In the genomic region with DNA sequence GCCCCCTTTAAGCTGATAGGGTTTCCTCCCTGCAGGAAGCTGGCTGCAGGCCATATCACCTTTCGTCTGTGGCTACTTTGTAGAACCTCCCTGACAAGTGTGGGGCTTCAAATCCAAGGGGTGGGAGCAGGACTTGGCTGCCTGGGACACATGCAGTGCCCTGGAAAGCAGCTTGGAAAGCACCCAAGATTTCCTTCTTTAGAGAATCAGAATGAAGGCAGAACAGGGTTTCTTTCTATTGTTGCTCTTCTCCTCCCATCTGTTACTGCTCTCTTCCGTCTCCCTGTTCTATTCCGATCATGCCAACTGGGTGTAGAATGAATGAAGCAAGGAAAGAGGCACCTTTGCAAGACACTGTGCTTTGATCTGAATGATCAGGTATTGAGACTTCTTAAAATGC, we compare ENCODE assay signal across 25 cellular contexts.
"Had no signal": no experiment of that assay in that cellular context is flagged by ENCODE, and none has a peak within 500 bp of the region (broad histone marks: within the 10 kb centered on the region; RNA-seq: fewer than 3 reads in every experiment).

No MANE protein-coding gene starts in this region.

- H3K27me3 ChIP-seq: ascending aorta, body of pancreas had no signal

- ATAC-seq: activated naive CD4-positive, alpha-beta T cell treated with anti-CD3 and anti-CD28 coated beads, Interleukin-2, amount 50 U/mL, for 72 hours; activated naive CD8-positive, alpha-beta T cell treated with anti-CD3 and anti-CD28 coated beads, Interleukin-2, amount 50 U/mL, for 24 hours; activated T-cell treated with anti-CD3 and anti-CD28 coated beads, Interleukin-2, amount 50 U/mL, for 4 hours; body of pancreas had no signal

- H3K4me1 ChIP-seq: ascending aorta, body of pancreas had no signal

- DNase-seq: activated CD4-positive, alpha-beta memory T cell treated with anti-CD3 and anti-CD28 coated beads for 36 hours; activated CD4-positive, alpha-beta T cell treated with anti-CD3 and anti-CD28 coated beads, Interleukin-2, amount 10 ng/mL, durations not matched to agents 7 days and 5 days; activated CD4-positive, CD25-positive, alpha-beta regulatory T cell; activated CD8-positive, alpha-beta memory T cell treated with anti-CD3 and anti-CD28 coated beads for 24 hours; activated effector memory CD4-positive, alpha-beta T cell treated with anti-CD3 and anti-CD28 coated beads, Interleukin-2, amount 50 U/mL, for 16 hours; activated naive CD4-positive, alpha-beta T cell treated with Interleukin-2 at 50 U/mL for 16 hours; activated naive CD8-positive, alpha-beta T cell treated with anti-CD3 and anti-CD28 coated beads, Interleukin-2, amount 50 U/mL, for 24 hours; activated T-cell treated with anti-CD3 and anti-CD28 coated beads, Interleukin-2, amount 50 U/mL, for 4 hours; amniotic stem cell; body of pancreas; MV-4-11; NCI-H1105 treated with DMSO at 0.1 percent for 48 hours; NCI-H1436 treated with DMSO at 0.1 percent for 48 hours; NCI-H187; NCI-H2081; NCI-H2171; NCI-H226; NCI-H510A treated with DMSO at 0.1 percent for 48 hours; NCI-H748 treated with DMSO at 0.1 percent for 48 hours; T-helper 1 cell had no signal

- H3K27ac ChIP-seq: ascending aorta, body of pancreas, KMS-11, SK-N-MC, VCaP had no signal

- H3K9me3 ChIP-seq: ascending aorta, body of pancreas had no signal

- H3K36me3 ChIP-seq: ascending aorta had no signal

- H3K4me3 ChIP-seq: ascending aorta, body of pancreas, SK-N-MC had no signal
